In genomic region chr17:18866866-18867813, GRCh38 we compare ENCODE assay signal across 18 cellular contexts.
"Had no signal": no experiment of that assay in that cellular context is flagged by ENCODE, and none has a peak within 500 bp of the region (broad histone marks: within the 10 kb centered on the region; RNA-seq: fewer than 3 reads in every experiment).

No MANE protein-coding gene starts in this region.

- DNase-seq: activated CD4-positive, alpha-beta T cell treated with anti-CD3 and anti-CD28 coated beads, Interleukin-2, amount 50 U/mL, for 4 hours; activated CD4-positive, CD25-positive, alpha-beta regulatory T cell treated with anti-CD3 and anti-CD28 coated beads, Interleukin-2, amount 50 U/mL, for 72 hours; activated naive CD4-positive, alpha-beta T cell treated with anti-CD3 and anti-CD28 coated beads for 36 hours; effector CD8-positive, alpha-beta T cell; heart right ventricle; lower lobe of right lung; occipital lobe; stimulated activated CD4-positive, alpha-beta T cell treated with anti-CD3 and anti-CD28 coated beads, Interleukin-2, amount 100 ng/mL, for 48 hours; stimulated activated naive CD8-positive, alpha-beta T cell treated with anti-CD3 and anti-CD28 coated beads, Interleukin-15, amount 100 ng/mL, for 72 hours; transverse colon had no signal

- H3K9me3 Mint-ChIP-seq: activated naive CD4-positive, alpha-beta T cell treated with anti-CD3 and anti-CD28 coated beads for 36 hours; central memory CD8-positive, alpha-beta T cell; stimulated activated naive CD8-positive, alpha-beta T cell treated with anti-CD3 and anti-CD28 coated beads, Interleukin-15, amount 100 ng/mL, for 72 hours; T-helper 1 cell treated with Interleukin-12 subunit alpha and Interleukin-12 subunit beta and Interleukin-4 antibody, amounts not matched to agents 30 μg/mL and 1 μg/mL, for 36 hours had no signal

- H3K4me3 Mint-ChIP-seq: activated naive CD4-positive, alpha-beta T cell treated with anti-CD3 and anti-CD28 coated beads for 36 hours; central memory CD8-positive, alpha-beta T cell; stimulated activated naive CD8-positive, alpha-beta T cell treated with anti-CD3 and anti-CD28 coated beads, Interleukin-15, amount 100 ng/mL, for 72 hours; T-helper 1 cell treated with Interleukin-12 subunit alpha and Interleukin-12 subunit beta and Interleukin-4 antibody, amounts not matched to agents 30 μg/mL and 1 μg/mL, for 36 hours had no signal

- H3K4me3 ChIP-seq: ascending aorta, esophagus muscularis mucosa, gastroesophageal sphincter, heart right ventricle, lower lobe of right lung, SJSA1, suprapubic skin, transverse colon, vagina had no signal

- H3K9me3 ChIP-seq: ascending aorta, esophagus muscularis mucosa, gastroesophageal sphincter, heart right ventricle, lower lobe of right lung, SJSA1, suprapubic skin, transverse colon, vagina had no signal

- H3K27me3 Mint-ChIP-seq: central memory CD8-positive, alpha-beta T cell; stimulated activated naive CD8-positive, alpha-beta T cell treated with anti-CD3 and anti-CD28 coated beads, Interleukin-15, amount 100 ng/mL, for 72 hours had no signal

- H3K4me1 ChIP-seq: ascending aorta, lower lobe of right lung, SJSA1, suprapubic skin, transverse colon, vagina had no signal

- ATAC-seq: gastroesophageal sphincter; heart right ventricle; lower lobe of right lung; stimulated activated naive CD8-positive, alpha-beta T cell treated with anti-CD3 and anti-CD28 coated beads, Interleukin-15, amount 100 ng/mL, for 72 hours had no signal

- H3K27ac Mint-ChIP-seq: activated naive CD4-positive, alpha-beta T cell treated with anti-CD3 and anti-CD28 coated beads for 36 hours; T-helper 1 cell treated with Interleukin-12 subunit alpha and Interleukin-12 subunit beta and Interleukin-4 antibody, amounts not matched to agents 30 μg/mL and 1 μg/mL, for 36 hours had no signal
